10 cellular contexts compared by ENCODE assay signal in the genomic region with DNA sequence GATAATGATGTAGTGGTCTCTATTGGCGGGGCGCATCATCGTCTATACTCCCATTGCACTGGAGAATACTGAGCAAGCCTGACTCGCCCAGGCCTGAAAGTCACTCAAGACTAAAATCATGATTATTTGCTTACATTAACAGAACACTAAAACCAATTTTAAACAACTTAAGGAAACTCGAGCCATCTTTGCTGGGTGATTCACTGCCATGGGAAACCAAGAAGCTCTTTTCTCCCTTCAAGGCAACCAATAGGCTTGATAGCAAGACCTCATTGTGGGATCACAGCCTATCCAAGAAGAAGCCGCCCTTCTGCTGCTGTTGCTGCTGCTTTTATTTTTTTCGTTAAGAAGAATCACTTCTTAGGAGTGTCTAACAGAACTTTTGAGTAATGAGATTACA.
DNase-seq lines count a peak whose midpoint lies in the region; ATAC-seq and TF ChIP-seq lines count a peak whose summit lies in the region.
"Had no signal": no experiment of that assay in that cellular context is flagged by ENCODE, and none has a peak within 500 bp of the region (broad histone marks: within the 10 kb centered on the region; RNA-seq: fewer than 3 reads in every experiment).

No MANE protein-coding gene starts in this region.

- H3K9me3 Mint-ChIP-seq in MCF 10A (ENCODE audit: unreplicated experiment) (no peaks in the 10 kb centered on the region), type B pancreatic cell (no peaks in the 10 kb centered on the region)
- no peaks in the 10 kb centered on the region for H3K9me3 Mint-ChIP-seq in activated naive CD8-positive, alpha-beta T cell treated with anti-CD3 and anti-CD28 coated beads, Interleukin-2, amount 10 ng/mL, durations not matched to agents 7 days and 5 days

- DNase-seq in breast epithelium (ENCODE audit: low spot score in 2 of 2) (no peak), MCF 10A (ENCODE audit: unreplicated experiment) (no peak), left kidney (ENCODE audit: low read depth, low spot score) (peak; percentile 30), type B pancreatic cell (ENCODE audit: extremely low spot score, unreplicated experiment) (no peak), HAP-1 (ENCODE audit: low spot score in 2 of 2) (no peak), T-helper 1 cell (no peak)
- no peak for DNase-seq in activated naive CD8-positive, alpha-beta T cell treated with anti-CD3 and anti-CD28 coated beads, Interleukin-2, amount 10 ng/mL, durations not matched to agents 7 days and 5 days
- DNase-seq: H7 had no signal

- POLR2A ChIA-PET in MCF 10A (lab: Yijun Ruan, JAX), result no interaction called here
- POLR2A ChIA-PET in activated naive CD8-positive, alpha-beta T cell treated with anti-CD3 and anti-CD28 coated beads, Interleukin-2, amount 10 ng/mL, durations not matched to agents 7 days and 5 days (lab: Charles Lee), result no interaction called here

- H3K27ac Mint-ChIP-seq in MCF 10A (ENCODE audit: low read depth, unreplicated experiment), result no peak overlapping the region
- H3K27ac Mint-ChIP-seq in activated naive CD8-positive, alpha-beta T cell treated with anti-CD3 and anti-CD28 coated beads, Interleukin-2, amount 10 ng/mL, durations not matched to agents 7 days and 5 days, result peak overlapping the region; percentile 59
- H3K27ac Mint-ChIP-seq in type B pancreatic cell, result peak overlapping the region; percentile 41

- TF ChIP-seq POLR2A in breast epithelium (IDR thresholded peaks at IDR 0.05), result no peak

- CTCF ChIA-PET in MCF 10A (lab: Yijun Ruan, JAX), result interaction anchor here (0.7 kb wide), 1 partner anchor 1562 kb away, joined by 3 read pairs; no protein-coding TSS in a partner anchor

- no peak overlapping the region for H3K4me3 Mint-ChIP-seq in MCF 10A (ENCODE audit: unreplicated experiment)
- H3K4me3 Mint-ChIP-seq in activated naive CD8-positive, alpha-beta T cell treated with anti-CD3 and anti-CD28 coated beads, Interleukin-2, amount 10 ng/mL, durations not matched to agents 7 days and 5 days, result no peak overlapping the region
- H3K4me3 Mint-ChIP-seq in type B pancreatic cell, result peak overlapping the region; percentile 42

- H3K4me1 Mint-ChIP-seq in MCF 10A (ENCODE audit: insufficient read depth, unreplicated experiment) (peaks cover 40% of the 10 kb centered on the region), type B pancreatic cell (ENCODE audit: unreplicated experiment) (peaks cover 64% of the 10 kb centered on the region)
- peaks cover 66% of the 10 kb centered on the region for H3K4me1 Mint-ChIP-seq in activated naive CD8-positive, alpha-beta T cell treated with anti-CD3 and anti-CD28 coated beads, Interleukin-2, amount 10 ng/mL, durations not matched to agents 7 days and 5 days

- no TSS peak for BruUV-seq in MCF 10A (replicated peaks; lab: Mats Ljungman, UMichigan)

- H3K4me3 ChIP-seq in breast epithelium (no peak overlapping the region), HAP-1 (no peak overlapping the region)
- H3K4me3 ChIP-seq: skin epidermis had no signal

- intact Hi-C loops in breast epithelium (cut with DNase I; ENCODE audit: low total_unique reads), result no loop called here
- intact Hi-C loops in MCF 10A (cut with micrococcal nuclease), result no loop called here

- H3K27ac ChIP-seq in breast epithelium, result peak overlapping the region; percentile 33 to 62

- H3K9me3 ChIP-seq in breast epithelium, result no peaks in the 10 kb centered on the region
- H3K9me3 ChIP-seq in HAP-1, result no peaks in the 10 kb centered on the region

- no peaks in the 10 kb centered on the region for H3K27me3 ChIP-seq in breast epithelium
- no peaks in the 10 kb centered on the region for H3K27me3 ChIP-seq in HAP-1 (ENCODE audit: low read depth)

- in situ Hi-C loops in HAP-1 (cut with MboI; ENCODE audit: low sequenced_read_pairs), result no loop called here

- ATAC-seq in activated naive CD8-positive, alpha-beta T cell treated with anti-CD3 and anti-CD28 coated beads, Interleukin-2, amount 10 ng/mL, durations not matched to agents 7 days and 5 days (ENCODE audit: low read depth), result no peak
- no peak for ATAC-seq in HG03097 (IDR thresholded peaks at IDR 0.05; ENCODE audit: low FRiP score, unreplicated experiment)

- no peaks in the 10 kb centered on the region for H3K36me3 Mint-ChIP-seq in MCF 10A (ENCODE audit: insufficient read depth, unreplicated experiment)
- H3K36me3 Mint-ChIP-seq in activated naive CD8-positive, alpha-beta T cell treated with anti-CD3 and anti-CD28 coated beads, Interleukin-2, amount 10 ng/mL, durations not matched to agents 7 days and 5 days, result peaks cover 52% of the 10 kb centered on the region
- H3K36me3 Mint-ChIP-seq in type B pancreatic cell, result peaks cover 16% of the 10 kb centered on the region

- no peaks in the 10 kb centered on the region for H3K27me3 Mint-ChIP-seq in MCF 10A (ENCODE audit: insufficient read depth, unreplicated experiment)
- no peaks in the 10 kb centered on the region for H3K27me3 Mint-ChIP-seq in activated naive CD8-positive, alpha-beta T cell treated with anti-CD3 and anti-CD28 coated beads, Interleukin-2, amount 10 ng/mL, durations not matched to agents 7 days and 5 days
- H3K27me3 Mint-ChIP-seq in type B pancreatic cell, result no peaks in the 10 kb centered on the region

- H3K4me1 ChIP-seq in breast epithelium (peaks cover 0 to 28% of the 10 kb centered on the region in 2 donors), HAP-1 (peaks cover 23% of the 10 kb centered on the region)

- H3K36me3 ChIP-seq in breast epithelium (no peaks in the 10 kb centered on the region), HAP-1 (replicated peaks) (no peaks in the 10 kb centered on the region)

- TF ChIP-seq CTCF in breast epithelium (IDR thresholded peaks at IDR 0.05) (no peak), MCF 10A (IDR thresholded peaks at IDR 0.05; ENCODE audit: unreplicated experiment) (no peak), type B pancreatic cell (conservative IDR thresholded peaks at IDR 0.05) (no peak)
